In the genomic region with DNA sequence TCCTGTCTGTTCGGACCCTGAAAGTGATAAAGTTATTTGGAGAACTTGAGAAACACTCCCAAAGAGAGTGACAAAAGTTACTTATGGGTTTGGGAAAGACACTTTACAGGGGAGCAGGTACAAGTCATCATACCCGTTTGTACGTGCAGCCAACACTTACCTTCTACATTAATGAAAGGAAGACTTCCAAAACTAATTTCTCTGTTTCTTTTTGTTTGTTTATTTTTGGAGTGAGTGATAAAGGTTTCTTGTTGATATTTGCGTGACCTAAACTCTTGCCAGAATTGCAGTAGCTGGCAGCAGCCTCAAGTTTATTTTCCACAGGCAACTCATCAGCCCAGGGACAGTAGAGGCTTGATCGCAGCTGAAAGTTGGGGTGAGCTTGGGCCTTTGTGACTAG, we compare ENCODE assay signal across 16 cellular contexts. TPM values are rescaled to one million over a fixed set of nuclear protein-coding genes. Genes with fewer than 3 reads are reported as not detected.
A peak's percentile ranks its signal among the peaks of the same experiment; 100 is the strongest.
DNase-seq lines count a peak whose midpoint lies in the region; ATAC-seq and TF ChIP-seq lines count a peak whose summit lies in the region.
"Had no signal": no experiment of that assay in that cellular context is flagged by ENCODE, and none has a peak within 500 bp of the region (broad histone marks: within the 10 kb centered on the region; RNA-seq: fewer than 3 reads in every experiment).

No MANE protein-coding gene starts in this region.

- TF ChIP-seq EP300 in esophagus muscularis mucosa (IDR thresholded peaks at IDR 0.05): no peak

- H3K9me3 Mint-ChIP-seq in activated T-cell treated with anti-CD3 and anti-CD28 coated beads, Interleukin-2, amount 50 U/mL, for 72 hours: no peaks in the 10 kb centered on the region
- H3K9me3 Mint-ChIP-seq: activated naive CD8-positive, alpha-beta T cell treated with anti-CD3 and anti-CD28 coated beads, Interleukin-2, amount 10 ng/mL, durations not matched to agents 7 days and 5 days; activated T-cell treated with anti-CD3 and anti-CD28 coated beads, Interleukin-2, amount 50 U/mL, for 4 hours had no signal

- peak overlapping the region; percentile 44 for H3K27ac Mint-ChIP-seq in activated T-cell treated with anti-CD3 and anti-CD28 coated beads, Interleukin-2, amount 50 U/mL, for 72 hours
- H3K27ac Mint-ChIP-seq: activated naive CD8-positive, alpha-beta T cell treated with anti-CD3 and anti-CD28 coated beads, Interleukin-2, amount 10 ng/mL, durations not matched to agents 7 days and 5 days had no signal

- H3K27ac ChIP-seq in esophagus muscularis mucosa (replicated peaks in 1 of 4) (peak overlapping the region; percentile 69 to 96 (median 93)), muscle layer of colon (ENCODE audit: low read depth, low read length) (peak overlapping the region; percentile 27), uterus (peak overlapping the region; percentile 88 to 90)

- WGBS in esophagus muscularis mucosa: 50% methylated on average over 5 of the region's 5 CpGs

- peaks cover 69 to 100% (median 99%) of the 10 kb centered on the region in 4 donors for H3K4me1 ChIP-seq in esophagus muscularis mucosa
- H3K4me1 ChIP-seq in muscle layer of colon (ENCODE audit: insufficient read depth, low read length): peaks cover 79% of the 10 kb centered on the region
- H3K4me1 ChIP-seq in uterus: peaks cover 7 to 28% of the 10 kb centered on the region in 2 donors

- no peak for ATAC-seq in activated T-cell treated with anti-CD3 and anti-CD28 coated beads, Interleukin-2, amount 50 U/mL, for 72 hours (replicated peaks in 1 of 2)
- ATAC-seq in HG02981 (IDR thresholded peaks at IDR 0.05; ENCODE audit: unreplicated experiment): no peak
- no peak for ATAC-seq in HG03378 (IDR thresholded peaks at IDR 0.05; ENCODE audit: unreplicated experiment)
- ATAC-seq: activated T-cell treated with anti-CD3 and anti-CD28 coated beads, Interleukin-2, amount 50 U/mL, for 4 hours had no signal

- H3K4me1 Mint-ChIP-seq in activated T-cell treated with anti-CD3 and anti-CD28 coated beads, Interleukin-2, amount 50 U/mL, for 72 hours (ENCODE audit: low read depth): peaks cover 30% of the 10 kb centered on the region

- peaks cover 3 to 10% of the 10 kb centered on the region in 2 donors for H3K36me3 Mint-ChIP-seq in activated T-cell treated with anti-CD3 and anti-CD28 coated beads, Interleukin-2, amount 50 U/mL, for 72 hours (ENCODE audit: insufficient read depth in 2 of 2)

- TF ChIP-seq CTCF in esophagus muscularis mucosa (IDR thresholded peaks at IDR 0.05): no peak
- TF ChIP-seq CTCF in uterus (IDR thresholded peaks at IDR 0.05): no peak

- H3K9me3 ChIP-seq in esophagus muscularis mucosa: no peaks in the 10 kb centered on the region
- no peaks in the 10 kb centered on the region for H3K9me3 ChIP-seq in muscle layer of colon (ENCODE audit: low read length)
- no peaks in the 10 kb centered on the region for H3K9me3 ChIP-seq in uterus
- H3K9me3 ChIP-seq: SK-N-SH had no signal

- no peak overlapping the region for H3K4me3 Mint-ChIP-seq in activated T-cell treated with anti-CD3 and anti-CD28 coated beads, Interleukin-2, amount 50 U/mL, for 72 hours
- H3K4me3 Mint-ChIP-seq: activated naive CD8-positive, alpha-beta T cell treated with anti-CD3 and anti-CD28 coated beads, Interleukin-2, amount 10 ng/mL, durations not matched to agents 7 days and 5 days; activated T-cell treated with anti-CD3 and anti-CD28 coated beads, Interleukin-2, amount 50 U/mL, for 4 hours had no signal

- DNase-seq in activated T-cell treated with anti-CD3 and anti-CD28 coated beads, Interleukin-2, amount 50 U/mL, for 72 hours: no peak
- DNase-seq in activated T-cell treated with anti-CD3 and anti-CD28 coated beads, Interleukin-2, amount 50 U/mL, for 1 hour: no peak
- no peak for DNase-seq in esophagus muscularis mucosa (ENCODE audit: extremely low spot score)
- no peak for DNase-seq in uterus
- DNase-seq in D341Med (ENCODE audit: low spot score): no peak
- DNase-seq: activated naive CD8-positive, alpha-beta T cell treated with anti-CD3 and anti-CD28 coated beads, Interleukin-2, amount 10 ng/mL, durations not matched to agents 7 days and 5 days; activated T-cell treated with anti-CD3 and anti-CD28 coated beads, Interleukin-2, amount 50 U/mL, for 4 hours; EL; glutamatergic neuron; NCI-H1417 treated with DMSO at 0.1 percent for 48 hours; NCI-H446 treated with DMSO at 0.1 percent for 48 hours; occipital lobe; SK-N-SH had no signal

- H3K4me3 ChIP-seq in esophagus muscularis mucosa (no peak overlapping the region), muscle layer of colon (ENCODE audit: low read depth in 1 of 2, low read length in 2 of 2) (no peak overlapping the region), uterus (no peak overlapping the region)

- intact Hi-C loops in esophagus muscularis mucosa (cut with DNase I): no loop called here
- intact Hi-C loops in uterus (cut with DNase I; ENCODE audit: low total_unique reads): no loop called here

- TF ChIP-seq POLR2A in esophagus muscularis mucosa (IDR thresholded peaks at IDR 0.05; ENCODE audit: low read depth): no peak
- TF ChIP-seq POLR2A in uterus (IDR thresholded peaks at IDR 0.05): no peak

- no peaks in the 10 kb centered on the region for H3K27me3 ChIP-seq in esophagus muscularis mucosa
- H3K27me3 ChIP-seq in muscle layer of colon (ENCODE audit: control insufficient read depth in 1 of 2, insufficient read depth in 2 of 2, low read length in 2 of 2): no peaks in the 10 kb centered on the region
- H3K27me3 ChIP-seq in uterus: no peaks in the 10 kb centered on the region

- no peak overlapping the region for H3K9ac ChIP-seq in muscle layer of colon (ENCODE audit: low read length)
- H3K9ac ChIP-seq: SK-N-SH had no signal

- H3K36me3 ChIP-seq in esophagus muscularis mucosa (peaks cover 0 to 3% (median 0%) of the 10 kb centered on the region in 4 donors), muscle layer of colon (ENCODE audit: insufficient read depth, low read length) (peaks cover 5% of the 10 kb centered on the region), uterus (no peaks in the 10 kb centered on the region)

- H3K27me3 Mint-ChIP-seq in activated T-cell treated with anti-CD3 and anti-CD28 coated beads, Interleukin-2, amount 50 U/mL, for 72 hours (ENCODE audit: low read depth): no peaks in the 10 kb centered on the region
- H3K27me3 Mint-ChIP-seq: activated naive CD8-positive, alpha-beta T cell treated with anti-CD3 and anti-CD28 coated beads, Interleukin-2, amount 10 ng/mL, durations not matched to agents 7 days and 5 days had no signal

RNA-seq across cellular contexts. Expression of gene ABHD2, which starts 8.4 kb away (rescaled TPM):
- 10 to 100 TPM; 36.8 to 44.1 TPM for total RNA-seq in activated T-cell treated with anti-CD3 and anti-CD28 coated beads, Interleukin-2, amount 50 U/mL, for 72 hours
- total RNA-seq in esophagus muscularis mucosa (10 to 100 TPM; 49.8 to 82.3 (median 72.1) TPM), uterus (100 to 1,000 TPM in 1 of 4 donors, 10 to 100 TPM in 3; 27.4 to 117 (median 54.2) TPM)

Comparison
In these comparisons a context has a peak if more than half of its experiments do, and no peak if none do; other contexts are left out.
1. H3K27ac ChIP-seq: peak in every context shown above with its lines; median percentile 93 in esophagus muscularis mucosa; 89 in uterus; 27 in muscle layer of colon.